Comparison of ENCODE assay signal across 7 cellular contexts in genomic region chr6:53547815-53548496, GRCh38. TPM values are rescaled to one million over a fixed set of nuclear protein-coding genes. Genes with fewer than 3 reads are reported as not detected.
DNase-seq lines count a peak whose midpoint lies in the region; ATAC-seq and TF ChIP-seq lines count a peak whose summit lies in the region.

No MANE protein-coding gene starts in this region.

- peaks cover 12% of the 10 kb centered on the region for H3K4me1 ChIP-seq in hepatocyte (ENCODE audit: insufficient read depth)

- TF ChIP-seq CTCF in astrocyte of the cerebellum (IDR thresholded peaks at IDR 0.05; ENCODE audit: low read depth, low read length, missing control alignments), result no peak
- TF ChIP-seq CTCF in hepatocyte (IDR thresholded peaks at IDR 0.05; ENCODE audit: poor library complexity), result no peak

- peaks cover 7% of the 10 kb centered on the region for H4K20me1 ChIP-seq in hepatocyte (ENCODE audit: insufficient read depth, poor library complexity, severe bottlenecking)

- in situ Hi-C loops in astrocyte of the cerebellum (cut with HindIII; ENCODE audit: low sequenced_read_pairs), result no loop called here

- 2% methylated on average over 50 of the region's 57 CpGs for WGBS in hepatocyte (ENCODE audit: low lambda C conversion rate, missing lambda C conversion rate)

- H3K27ac ChIP-seq in hepatocyte, result peak overlapping the region; percentile 65

- no peaks in the 10 kb centered on the region for H3K9me3 ChIP-seq in hepatocyte (ENCODE audit: low read depth)

- peaks cover 14% of the 10 kb centered on the region for H3K79me2 ChIP-seq in hepatocyte

- H3K36me3 Mint-ChIP-seq in T-helper 2 cell treated with Interferon-gamma antibody and Interleukin-4, amounts not matched to agents 5 μg/mL and 100 μg/mL, for 36 hours (ENCODE audit: low read depth), result no peaks in the 10 kb centered on the region

- peaks cover 7% of the 10 kb centered on the region for H3K9me3 Mint-ChIP-seq in T-helper 2 cell treated with Interferon-gamma antibody and Interleukin-4, amounts not matched to agents 5 μg/mL and 100 μg/mL, for 36 hours

- H3K36me3 ChIP-seq in hepatocyte (replicated peaks; ENCODE audit: insufficient read depth, low read depth), result no peaks in the 10 kb centered on the region

- H2AFZ ChIP-seq in hepatocyte, result peak overlapping the region; percentile 43

- H3K27ac Mint-ChIP-seq in T-helper 2 cell treated with Interferon-gamma antibody and Interleukin-4, amounts not matched to agents 5 μg/mL and 100 μg/mL, for 36 hours, result peak overlapping the region; percentile 62

- H3K9me2 ChIP-seq in hepatocyte (replicated peaks; ENCODE audit: insufficient read depth), result no peaks in the 10 kb centered on the region

- peak overlapping the region; percentile 93 for H3K4me2 ChIP-seq in hepatocyte

- peak; percentile 72 for DNase-seq in NCI-H187 treated with DMSO at 0.1 percent for 48 hours (lab: John Stamatoyannopoulos, UW)
- peak; percentile 96 for DNase-seq in T-helper 2 cell treated with Interferon-gamma antibody and Interleukin-4, amounts not matched to agents 5 μg/mL and 100 μg/mL, for 36 hours (ENCODE audit: low spot score)
- peak; percentile 88 for DNase-seq in astrocyte of the cerebellum (ENCODE audit: low read depth)
- DNase-seq in hepatocyte (ENCODE audit: low spot score), result peak; percentile 98
- DNase-seq in renal cortical epithelial cell (ENCODE audit: low read depth), result peak; percentile 88

- H3K4me1 Mint-ChIP-seq in T-helper 2 cell treated with Interferon-gamma antibody and Interleukin-4, amounts not matched to agents 5 μg/mL and 100 μg/mL, for 36 hours (ENCODE audit: low read depth), result peaks cover 39% of the 10 kb centered on the region

- ATAC-seq in GM18502 (IDR thresholded peaks at IDR 0.05; ENCODE audit: poor library complexity, unreplicated experiment) (peak; percentile 76), HG02943 (IDR thresholded peaks at IDR 0.05; ENCODE audit: low read depth, unreplicated experiment) (peak; percentile 65)

- peaks cover 8% of the 10 kb centered on the region for H3K27me3 Mint-ChIP-seq in T-helper 2 cell treated with Interferon-gamma antibody and Interleukin-4, amounts not matched to agents 5 μg/mL and 100 μg/mL, for 36 hours (ENCODE audit: low read depth)

- no peaks in the 10 kb centered on the region for H3K27me3 ChIP-seq in hepatocyte

- peak overlapping the region; percentile 55 for H3K4me3 ChIP-seq in astrocyte of the cerebellum (ENCODE audit: low read depth, low read length)
- H3K4me3 ChIP-seq in hepatocyte, result peak overlapping the region; percentile 23

- H3K4me3 Mint-ChIP-seq in T-helper 2 cell treated with Interferon-gamma antibody and Interleukin-4, amounts not matched to agents 5 μg/mL and 100 μg/mL, for 36 hours, result peak overlapping the region; percentile 83

RNA-seq across cellular contexts. Expression of gene GCLC, which starts 3.1 kb away (rescaled TPM):
- total RNA-seq in hepatocyte (38.8 and 52.6 TPM in 2 replicates), renal cortical epithelial cell (30.0 and 40.4 TPM in 2 replicates)
- 14.5 and 21.9 TPM in 2 replicates for polyA plus RNA-seq in hepatocyte

Comparison
In these comparisons a context has a peak if more than half of its experiments do, and no peak if none do; other contexts are left out.
1. Peak in every context shown above with its lines: DNase-seq, ATAC-seq, H3K4me3 ChIP-seq and H3K27ac ChIP-seq.